ENCODE assay signal across 39 cellular contexts in genomic region chr3:149481491-149481890, GRCh38. TPM values are rescaled to one million over a fixed set of nuclear protein-coding genes. Genes with fewer than 3 reads are reported as not detected.
"Had no signal": no experiment of that assay in that cellular context is flagged by ENCODE, and none has a peak within 500 bp of the region (broad histone marks: within the 10 kb centered on the region; RNA-seq: fewer than 3 reads in every experiment).

No MANE protein-coding gene starts in this region.

- H3K27me3 Mint-ChIP-seq: activated B cell treated with CpG ODN at 0.5 μM for 24 hours; activated CD4-positive, alpha-beta memory T cell treated with anti-CD3 and anti-CD28 coated beads for 36 hours; brain had no signal

- ATAC-seq: activated naive CD4-positive, alpha-beta T cell treated with anti-CD3 and anti-CD28 coated beads, Interleukin-2, amount 50 U/mL, for 72 hours; activated T-cell treated with anti-CD3 and anti-CD28 coated beads, Interleukin-2, amount 50 U/mL, for 4 hours; PC-3; Right ventricle myocardium inferior had no signal

- H3K9me3 Mint-ChIP-seq: activated B cell treated with CpG ODN at 0.5 μM for 24 hours; activated CD4-positive, alpha-beta memory T cell treated with anti-CD3 and anti-CD28 coated beads for 36 hours; activated naive CD4-positive, alpha-beta T cell treated with anti-CD3 and anti-CD28 coated beads for 36 hours; activated naive CD4-positive, alpha-beta T cell treated with anti-CD3 and anti-CD28 coated beads, Interleukin-2, amount 50 U/mL, for 72 hours; activated T-cell treated with anti-CD3 and anti-CD28 coated beads, Interleukin-2, amount 50 U/mL, for 4 hours; activated T-helper 1 cell treated with anti-CD3 and anti-CD28 coated beads, Interleukin-12 subunit alpha, Interleukin-12 subunit beta, Interleukin-2, Interleukin-4 antibody, amounts not matched to agents 30 ng/mL and 10 ng/mL and 1 ng/mL, durations not matched to agents 14 hours and 24 hours and 36 hours; brain had no signal

- H3K4me1 Mint-ChIP-seq: activated B cell treated with CpG ODN at 0.5 μM for 24 hours had no signal

- H3K36me3 Mint-ChIP-seq: activated CD4-positive, alpha-beta memory T cell treated with anti-CD3 and anti-CD28 coated beads for 36 hours; activated naive CD4-positive, alpha-beta T cell treated with anti-CD3 and anti-CD28 coated beads, Interleukin-2, amount 50 U/mL, for 72 hours; brain had no signal

- H3K27me3 ChIP-seq: MG63 had no signal

- DNase-seq: activated B cell treated with CpG ODN at 0.5 μM for 24 hours; activated CD4-positive, alpha-beta memory T cell treated with anti-CD3 and anti-CD28 coated beads for 36 hours; activated CD4-positive, alpha-beta T cell treated with anti-CD3 and anti-CD28 coated beads for 4 hours; activated CD4-positive, alpha-beta T cell treated with anti-CD3 and anti-CD28 coated beads, Interleukin-2, amount 50 U/mL, for 1 hour; activated CD4-positive, CD25-positive, alpha-beta regulatory T cell treated with anti-CD3 and anti-CD28 coated beads, Interleukin-2, amount 50 U/mL, for 72 hours; activated CD8-positive, alpha-beta memory T cell treated with anti-CD3 and anti-CD28 coated beads, Interleukin-2, amount 50 U/mL, for 4 hours; activated gamma-delta T cell treated with Interleukin-2 at 50 U/mL for 16 hours; activated naive CD4-positive, alpha-beta T cell treated with anti-CD3 and anti-CD28 coated beads for 36 hours; activated T-cell treated with anti-CD3 and anti-CD28 coated beads for 4 hours; activated T-cell treated with anti-CD3 and anti-CD28 coated beads, Interleukin-2, amount 50 U/mL, for 4 hours; anterior cingulate cortex; Kasumi-1; KG1; MG63; NCI-H1048; NCI-H1105 treated with DMSO at 0.1 percent for 48 hours; NCI-H1436 treated with DMSO at 0.1 percent for 48 hours; NCI-H1694 treated with DMSO at 0.1 percent for 48 hours; NCI-H2029; NCI-H2107; NCI-H2171; NCI-H510A; NCI-H526; NCI-H748 treated with DMSO at 0.1 percent for 48 hours; NK-92 treated with Interleukin-12 subunit alpha and Interleukin-12 subunit beta, amount 100 ng/mL, for 24 hours; PC-3; SIG-M5; SW 1271; T-helper 1 cell; T-helper 2 cell; T-helper 9 cell had no signal

- H3K4me3 ChIP-seq: MG63 had no signal

- H3K27ac ChIP-seq: RWPE1, VCaP had no signal

- H3K9me3 ChIP-seq: MG63 had no signal

- FAIRE-seq: bronchial epithelial cell, RCC 7860 had no signal

- H3K4me3 Mint-ChIP-seq: activated B cell treated with CpG ODN at 0.5 μM for 24 hours; activated CD4-positive, alpha-beta memory T cell treated with anti-CD3 and anti-CD28 coated beads for 36 hours; activated naive CD4-positive, alpha-beta T cell treated with anti-CD3 and anti-CD28 coated beads for 36 hours; activated T-cell treated with anti-CD3 and anti-CD28 coated beads, Interleukin-2, amount 50 U/mL, for 4 hours; activated T-helper 1 cell treated with anti-CD3 and anti-CD28 coated beads, Interleukin-12 subunit alpha, Interleukin-12 subunit beta, Interleukin-2, Interleukin-4 antibody, amounts not matched to agents 30 ng/mL and 10 ng/mL and 1 ng/mL, durations not matched to agents 14 hours and 24 hours and 36 hours; brain had no signal

- H3K36me3 ChIP-seq: MG63 had no signal

- H3K27ac Mint-ChIP-seq: activated B cell treated with CpG ODN at 0.5 μM for 24 hours; activated CD4-positive, alpha-beta memory T cell treated with anti-CD3 and anti-CD28 coated beads for 36 hours; activated naive CD4-positive, alpha-beta T cell treated with anti-CD3 and anti-CD28 coated beads for 36 hours; activated naive CD4-positive, alpha-beta T cell treated with anti-CD3 and anti-CD28 coated beads, Interleukin-2, amount 50 U/mL, for 72 hours; activated T-helper 1 cell treated with anti-CD3 and anti-CD28 coated beads, Interleukin-12 subunit alpha, Interleukin-12 subunit beta, Interleukin-2, Interleukin-4 antibody, amounts not matched to agents 30 ng/mL and 10 ng/mL and 1 ng/mL, durations not matched to agents 14 hours and 24 hours and 36 hours; brain had no signal

RNA-seq across cellular contexts. Expression of gene TM4SF4, which starts 7.0 kb away (rescaled TPM):
- total RNA-seq: activated B cell treated with CpG ODN at 0.5 μM for 24 hours; activated CD4-positive, alpha-beta memory T cell treated with anti-CD3 and anti-CD28 coated beads for 36 hours; activated naive CD4-positive, alpha-beta T cell treated with anti-CD3 and anti-CD28 coated beads for 36 hours; activated naive CD4-positive, alpha-beta T cell treated with anti-CD3 and anti-CD28 coated beads, Interleukin-2, amount 50 U/mL, for 72 hours; activated T-helper 1 cell treated with anti-CD3 and anti-CD28 coated beads, Interleukin-12 subunit alpha, Interleukin-12 subunit beta, Interleukin-2, Interleukin-4 antibody, amounts not matched to agents 30 ng/mL and 10 ng/mL and 1 ng/mL, durations not matched to agents 14 hours and 24 hours and 36 hours; bronchial epithelial cell; Right ventricle myocardium inferior had no signal
